In the genomic region with DNA sequence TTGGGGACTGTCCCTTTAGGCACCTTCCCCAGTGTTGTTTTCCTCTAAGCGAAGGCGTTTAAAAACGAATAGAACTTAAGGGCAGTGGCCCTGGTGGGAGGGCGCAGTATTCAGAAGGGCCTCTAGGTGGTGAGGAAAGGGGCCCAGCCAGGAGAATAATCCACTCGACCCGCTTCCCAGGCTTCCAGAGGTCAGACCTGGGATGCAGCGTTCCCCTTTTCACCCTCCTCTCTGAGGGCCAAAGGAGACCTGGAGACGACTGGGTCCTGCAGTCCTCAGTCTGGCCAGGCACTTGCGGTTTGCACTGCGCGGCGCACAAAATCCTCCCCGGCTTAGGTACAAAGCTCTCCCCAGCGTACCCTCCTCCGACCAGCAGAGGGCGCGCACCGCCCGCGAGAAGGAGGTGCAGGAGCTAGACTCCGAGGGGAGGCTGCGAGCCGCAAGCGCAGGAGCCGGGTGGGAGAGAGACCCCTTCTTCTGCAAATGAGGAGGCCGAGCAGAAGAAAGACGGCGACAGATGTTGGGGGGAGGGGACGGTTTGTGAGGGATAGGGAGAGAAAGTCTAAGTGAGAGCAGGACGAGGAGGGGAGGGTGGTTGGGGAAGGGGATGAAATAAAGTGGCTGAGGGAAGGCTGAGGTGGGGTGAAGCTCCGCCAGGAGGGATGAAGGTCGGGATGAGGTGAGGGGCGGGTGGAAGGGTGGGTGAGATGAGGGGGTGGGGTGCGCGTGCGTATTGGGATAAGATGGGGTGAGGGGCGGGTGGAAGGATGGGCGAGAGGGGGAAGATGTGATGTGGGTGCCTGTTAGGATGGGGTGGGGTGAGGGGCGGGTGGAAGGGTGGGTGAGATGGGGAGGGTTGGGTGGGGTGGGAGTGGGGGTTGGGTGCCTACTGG, we compare ENCODE assay signal across 8 cellular contexts. TPM values are rescaled to one million over a fixed set of nuclear protein-coding genes. Genes with fewer than 3 reads are reported as not detected.
DNase-seq lines count a peak whose midpoint lies in the region; ATAC-seq and TF ChIP-seq lines count a peak whose summit lies in the region.

No MANE protein-coding gene starts in this region.

- H3K27ac Mint-ChIP-seq in CD4-positive, alpha-beta T cell: no peak overlapping the region
- no peak overlapping the region for H3K27ac Mint-ChIP-seq in activated CD4-positive, alpha-beta memory T cell treated with anti-CD3 and anti-CD28 coated beads for 36 hours

- H3K36me3 Mint-ChIP-seq in CD4-positive, alpha-beta T cell (ENCODE audit: low read depth): no peaks in the 10 kb centered on the region
- no peaks in the 10 kb centered on the region for H3K36me3 Mint-ChIP-seq in activated CD4-positive, alpha-beta memory T cell treated with anti-CD3 and anti-CD28 coated beads for 36 hours

- intact Hi-C loops in CD4-positive, alpha-beta T cell (cut with DNase I, micrococcal nuclease): loop anchor here (5.0 kb wide), 3 partner anchors 103 to 177 kb away; partner anchors contain the start of gene WNT6 (in 1 of the 2)
- intact Hi-C loops in activated CD4-positive, alpha-beta memory T cell treated with anti-CD3 and anti-CD28 coated beads for 36 hours (cut with micrococcal nuclease): loop anchor here (1.0 to 5.0 kb wide), 5 partner anchors 17 to 127 kb away; no protein-coding TSS in a partner anchor

- no peak overlapping the region for H3K27ac ChIP-seq in CD4-positive, alpha-beta T cell (ENCODE audit: low read depth, low read length)
- H3K27ac ChIP-seq in duodenal mucosa (ENCODE audit: low read depth, low read length) (no peak overlapping the region), lung (ENCODE audit: low read depth in 1 of 2, low read length in 1 of 2) (no peak overlapping the region)

- no peak overlapping the region for H3K9ac ChIP-seq in duodenal mucosa (ENCODE audit: low read depth in 1 of 2, low read length in 2 of 2)

- peak overlapping the region; percentile 83 for H3K4me3 Mint-ChIP-seq in CD4-positive, alpha-beta T cell
- peak overlapping the region; percentile 52 for H3K4me3 Mint-ChIP-seq in activated CD4-positive, alpha-beta memory T cell treated with anti-CD3 and anti-CD28 coated beads for 36 hours

- peak; percentile 88 for ATAC-seq in CD4-positive, alpha-beta T cell (ENCODE audit: poor library complexity)
- peak; percentile 96 for ATAC-seq in GM19395 (IDR thresholded peaks at IDR 0.05; ENCODE audit: unreplicated experiment)
- ATAC-seq in HG03520 (IDR thresholded peaks at IDR 0.05; ENCODE audit: unreplicated experiment): peak; percentile 93
- ATAC-seq in lung (ENCODE audit: insufficient read depth, low FRiP score): peak; percentile 88

- POLR2A ChIA-PET in CD4-positive, alpha-beta T cell (lab: Charles Lee): interaction anchor here (1.1 kb wide), 1 partner anchor 106 kb away, joined by 3 read pairs; no protein-coding TSS in a partner anchor
- POLR2A ChIA-PET in activated CD4-positive, alpha-beta memory T cell treated with anti-CD3 and anti-CD28 coated beads for 36 hours (lab: Charles Lee): interaction anchor here (0.6 to 1.7 kb wide), 2 partner anchors 22 to 92 kb away, joined by 3 to 4 read pairs; no protein-coding TSS in a partner anchor

- TF ChIP-seq CTCF in CD4-positive, alpha-beta T cell (IDR thresholded peaks at IDR 0.05): peak; percentile 89
- peak; percentile 67 for TF ChIP-seq CTCF in lung (IDR thresholded peaks at IDR 0.05; ENCODE audit: control extremely low read depth, extremely low read depth)

- H3K27me3 ChIP-seq in CD4-positive, alpha-beta T cell (ENCODE audit: control insufficient read depth, insufficient read depth, low read length): peaks cover 80% of the 10 kb centered on the region
- H3K27me3 ChIP-seq in duodenal mucosa (ENCODE audit: control insufficient read depth in 1 of 2, insufficient read depth in 2 of 2, low read length in 2 of 2) (peaks cover 48 to 56% of the 10 kb centered on the region in 2 donors), lung (ENCODE audit: control insufficient read depth, insufficient read depth) (peaks cover 7% of the 10 kb centered on the region)

- H3K4me1 ChIP-seq in duodenal mucosa (ENCODE audit: control insufficient read depth in 1 of 2, insufficient read depth in 2 of 2, low read length in 2 of 2) (peaks cover 24 to 35% of the 10 kb centered on the region in 2 donors), lung (ENCODE audit: control insufficient read depth in 2 of 2, insufficient read depth in 2 of 2, low read length in 2 of 2) (peaks cover 7 to 24% of the 10 kb centered on the region in 2 donors)

- peak; percentile 71 to 86 (median 78) for DNase-seq in CD4-positive, alpha-beta T cell
- DNase-seq in NCI-H748 (lab: John Stamatoyannopoulos, UW; ENCODE audit: unreplicated experiment) (peak; percentile 90), lung (ENCODE audit: low spot score) (peak; percentile 85)
- DNase-seq in activated CD4-positive, alpha-beta memory T cell treated with anti-CD3 and anti-CD28 coated beads for 36 hours: peak; percentile 89
- DNase-seq in stimulated activated CD8-positive, alpha-beta memory T cell treated with anti-CD3 and anti-CD28 coated beads, Interleukin-12 subunit alpha, Interleukin-12 subunit beta, amount 100 ng/mL, for 4 hours (ENCODE audit: low read depth): peak; percentile 65

- CTCF ChIA-PET in CD4-positive, alpha-beta T cell (lab: Charles Lee): interaction anchor here (0.5 to 2.7 kb wide), 38 partner anchors 9 to 618 kb away, joined by 3 to 30 read pairs (median 4); partner anchors contain the start of genes CNPPD1, CRYBA2, STK11IP and TTLL4
- CTCF ChIA-PET in activated CD4-positive, alpha-beta memory T cell treated with anti-CD3 and anti-CD28 coated beads for 36 hours (lab: Charles Lee): interaction anchor here (0.6 to 6.1 kb wide), 78 partner anchors 9 to 330 kb away, joined by 3 to 111 read pairs (median 5); partner anchors contain the start of genes CDK5R2, CRYBA2, DNAJB2 and IHH

- peak overlapping the region; percentile 23 to 57 for H3K4me3 ChIP-seq in duodenal mucosa (ENCODE audit: low read depth in 1 of 2, low read length in 2 of 2)
- no peak overlapping the region for H3K4me3 ChIP-seq in lung

- no peaks in the 10 kb centered on the region for H3K9me3 ChIP-seq in CD4-positive, alpha-beta T cell (ENCODE audit: control insufficient read depth, low read length)
- no peaks in the 10 kb centered on the region for H3K9me3 ChIP-seq in duodenal mucosa (ENCODE audit: control insufficient read depth in 1 of 2, low read length in 2 of 2)
- H3K9me3 ChIP-seq in lung (ENCODE audit: control insufficient read depth in 2 of 2, insufficient read depth in 1 of 2, low read length in 1 of 2): no peaks in the 10 kb centered on the region

- 4% methylated on average over 38 to 39 of the region's 39 CpGs for WGBS in lung, 2 donors

- no peaks in the 10 kb centered on the region for H3K9me3 Mint-ChIP-seq in CD4-positive, alpha-beta T cell
- H3K9me3 Mint-ChIP-seq in activated CD4-positive, alpha-beta memory T cell treated with anti-CD3 and anti-CD28 coated beads for 36 hours: no peaks in the 10 kb centered on the region

- peaks cover 90% of the 10 kb centered on the region for H3K27me3 Mint-ChIP-seq in CD4-positive, alpha-beta T cell
- peaks cover 62% of the 10 kb centered on the region for H3K27me3 Mint-ChIP-seq in activated CD4-positive, alpha-beta memory T cell treated with anti-CD3 and anti-CD28 coated beads for 36 hours

- H3K4me1 Mint-ChIP-seq in CD4-positive, alpha-beta T cell (ENCODE audit: low read depth): peaks cover 39% of the 10 kb centered on the region
- peaks cover 28% of the 10 kb centered on the region for H3K4me1 Mint-ChIP-seq in activated CD4-positive, alpha-beta memory T cell treated with anti-CD3 and anti-CD28 coated beads for 36 hours (ENCODE audit: low read depth)

- H3K36me3 ChIP-seq in duodenal mucosa (ENCODE audit: control insufficient read depth in 1 of 2, insufficient read depth in 2 of 2, low read length in 2 of 2) (no peaks in the 10 kb centered on the region), lung (ENCODE audit: control insufficient read depth in 2 of 2, insufficient read depth in 2 of 2, low read length in 2 of 2) (no peaks in the 10 kb centered on the region)

RNA-seq across cellular contexts. Expression of gene FEV, which starts 4.9 kb away (rescaled TPM):
- total RNA-seq in CD4-positive, alpha-beta T cell: not detected
- total RNA-seq in activated CD4-positive, alpha-beta memory T cell treated with anti-CD3 and anti-CD28 coated beads for 36 hours: not detected
- total RNA-seq in lung: not detected
- not detected for polyA plus RNA-seq in lung

RNA-seq across cellular contexts. Expression of gene CRYBA2, which starts 13.1 kb away (rescaled TPM):
- total RNA-seq in CD4-positive, alpha-beta T cell: not detected
- not detected for total RNA-seq in activated CD4-positive, alpha-beta memory T cell treated with anti-CD3 and anti-CD28 coated beads for 36 hours
- total RNA-seq in lung: not detected
- under 1 TPM in 1 of 2 donors, not detected in 1; 0.08 TPM for polyA plus RNA-seq in lung

RNA-seq across cellular contexts. Expression of gene CDK5R2, which starts 20.6 kb away (rescaled TPM):
- not detected for total RNA-seq in CD4-positive, alpha-beta T cell
- not detected for total RNA-seq in activated CD4-positive, alpha-beta memory T cell treated with anti-CD3 and anti-CD28 coated beads for 36 hours
- under 1 TPM in 1 of 2 donors, not detected in 1; 0.17 TPM for total RNA-seq in lung
- under 1 TPM; 0.03 to 0.08 TPM for polyA plus RNA-seq in lung
